ENCODE assay signal across 1 cellular context in the genomic region with DNA sequence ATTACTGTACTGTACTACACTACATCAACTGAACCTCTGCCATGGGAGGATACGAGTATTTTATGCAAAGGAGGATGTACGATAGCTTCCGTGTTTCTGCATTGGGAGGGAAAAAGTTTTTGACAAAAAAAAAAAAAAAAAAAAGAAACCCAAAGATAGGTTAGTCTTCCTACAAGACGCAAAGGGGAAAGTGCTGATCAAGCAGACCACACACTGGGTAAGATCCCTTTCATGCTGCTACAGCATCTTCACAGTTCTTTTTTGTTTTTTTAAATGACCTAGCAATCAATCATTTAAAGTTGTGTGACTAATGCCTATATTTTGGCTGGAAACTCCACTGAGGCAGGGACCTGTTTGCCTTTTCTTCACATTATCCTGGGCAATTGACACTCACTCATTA.
TF ChIP-seq lines count a peak whose summit lies in the region.

No MANE protein-coding gene starts in this region.

TF ChIP-seq in GM23338, 12 proteins besides CTCF, POLR2A, EP300 and RAD21:
- TF ChIP-seq NANOG (IDR thresholded peaks at IDR 0.05; ENCODE audit: borderline replicate concordance) (no peak), JUNB (IDR thresholded peaks at IDR 0.05; ENCODE audit: unreplicated experiment) (no peak), POLR2AphosphoS5 (IDR thresholded peaks at IDR 0.05; ENCODE audit: low read depth) (no peak), EZH2 (IDR thresholded peaks at IDR 0.05; ENCODE audit: low read depth, unreplicated experiment) (no peak)
- TF ChIP-seq, protein P1, sequence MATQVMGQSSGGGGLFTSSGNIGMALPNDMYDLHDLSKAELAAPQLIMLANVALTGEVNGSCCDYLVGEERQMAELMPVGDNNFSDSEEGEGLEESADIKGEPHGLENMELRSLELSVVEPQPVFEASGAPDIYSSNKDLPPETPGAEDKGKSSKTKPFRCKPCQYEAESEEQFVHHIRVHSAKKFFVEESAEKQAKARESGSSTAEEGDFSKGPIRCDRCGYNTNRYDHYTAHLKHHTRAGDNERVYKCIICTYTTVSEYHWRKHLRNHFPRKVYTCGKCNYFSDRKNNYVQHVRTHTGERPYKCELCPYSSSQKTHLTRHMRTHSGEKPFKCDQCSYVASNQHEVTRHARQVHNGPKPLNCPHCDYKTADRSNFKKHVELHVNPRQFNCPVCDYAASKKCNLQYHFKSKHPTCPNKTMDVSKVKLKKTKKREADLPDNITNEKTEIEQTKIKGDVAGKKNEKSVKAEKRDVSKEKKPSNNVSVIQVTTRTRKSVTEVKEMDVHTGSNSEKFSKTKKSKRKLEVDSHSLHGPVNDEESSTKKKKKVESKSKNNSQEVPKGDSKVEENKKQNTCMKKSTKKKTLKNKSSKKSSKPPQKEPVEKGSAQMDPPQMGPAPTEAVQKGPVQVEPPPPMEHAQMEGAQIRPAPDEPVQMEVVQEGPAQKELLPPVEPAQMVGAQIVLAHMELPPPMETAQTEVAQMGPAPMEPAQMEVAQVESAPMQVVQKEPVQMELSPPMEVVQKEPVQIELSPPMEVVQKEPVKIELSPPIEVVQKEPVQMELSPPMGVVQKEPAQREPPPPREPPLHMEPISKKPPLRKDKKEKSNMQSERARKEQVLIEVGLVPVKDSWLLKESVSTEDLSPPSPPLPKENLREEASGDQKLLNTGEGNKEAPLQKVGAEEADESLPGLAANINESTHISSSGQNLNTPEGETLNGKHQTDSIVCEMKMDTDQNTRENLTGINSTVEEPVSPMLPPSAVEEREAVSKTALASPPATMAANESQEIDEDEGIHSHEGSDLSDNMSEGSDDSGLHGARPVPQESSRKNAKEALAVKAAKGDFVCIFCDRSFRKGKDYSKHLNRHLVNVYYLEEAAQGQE (IDR thresholded peaks at IDR 0.05; ENCODE audit: unreplicated experiment) = no peak
